ENCODE assay signal across 21 cellular contexts in the genomic region with DNA sequence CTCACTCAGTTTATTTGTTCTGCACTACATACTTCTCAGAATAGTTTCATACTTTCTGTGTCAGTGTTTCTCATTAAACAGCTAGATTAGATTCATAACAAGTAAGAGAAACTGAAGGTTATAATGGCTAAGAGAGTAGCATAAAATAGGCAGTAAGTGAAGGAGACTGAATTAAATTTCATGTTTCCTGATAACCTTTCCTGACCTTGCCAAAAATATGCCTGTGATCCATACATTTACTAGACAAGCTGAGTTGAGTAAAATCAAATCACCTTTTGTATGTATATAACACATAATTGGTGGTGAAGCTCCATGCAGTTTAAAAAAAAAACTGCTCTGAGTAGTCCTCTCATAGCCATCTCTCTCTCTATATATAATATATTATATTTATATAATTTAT.
"Had no signal": no experiment of that assay in that cellular context is flagged by ENCODE, and none has a peak within 500 bp of the region (broad histone marks: within the 10 kb centered on the region; RNA-seq: fewer than 3 reads in every experiment).

No MANE protein-coding gene starts in this region.

- ATAC-seq: foreskin keratinocyte; left ventricle myocardium superior; natural killer cell treated with Interleukin-12 subunit alpha and Interleukin-12 subunit beta and Interleukin-15 and Interleukin-18, amount 100 ng/mL, for 72 hours had no signal

- H3K4me2 ChIP-seq: neural progenitor cell had no signal

- H3K9ac ChIP-seq: neural progenitor cell had no signal

- H2AFZ ChIP-seq: neural progenitor cell had no signal

- H3K27ac ChIP-seq: foreskin keratinocyte, neural progenitor cell, ovary, right atrium auricular region, sigmoid colon, skin epidermis had no signal

- H3K27me3 ChIP-seq: foreskin keratinocyte, neural progenitor cell, ovary, sigmoid colon had no signal

- DNase-seq: effector CD4-positive, alpha-beta T cell; endodermal cell; erythroblast; foreskin keratinocyte; immature natural killer cell; left ventricle myocardium superior; mesenchymal stem cell; midbrain; nucleus accumbens; ovary; sigmoid colon; stimulated activated CD4-positive, alpha-beta T cell treated with anti-CD3 and anti-CD28 coated beads, Interleukin-12 subunit alpha, Interleukin-12 subunit beta, amount 100 ng/mL, for 4 hours; stimulated activated naive CD4-positive, alpha-beta T cell treated with Interleukin-2 at 50 U/mL for 16 hours; trophoblast cell had no signal

- H3K9me3 ChIP-seq: ovary, right atrium auricular region, sigmoid colon had no signal

- H3K4me3 ChIP-seq: lung, neural progenitor cell, ovary, right atrium auricular region, sigmoid colon, skin epidermis had no signal

- H3K36me3 ChIP-seq: neural progenitor cell, ovary, right atrium auricular region, sigmoid colon had no signal

- H3K4me1 ChIP-seq: foreskin keratinocyte, neural progenitor cell, right atrium auricular region, sigmoid colon had no signal

- FAIRE-seq: endothelial cell of umbilical vein, keratinocyte had no signal
